Comparison of ENCODE assay signal across 21 cellular contexts in genomic region chrX:41043950-41044349, GRCh38. TPM values are rescaled to one million over a fixed set of nuclear protein-coding genes. Genes with fewer than 3 reads are reported as not detected.
DNase-seq lines count a peak whose midpoint lies in the region; ATAC-seq, FAIRE-seq and TF ChIP-seq lines count a peak whose summit lies in the region.
"Had no signal": no experiment of that assay in that cellular context is flagged by ENCODE, and none has a peak within 500 bp of the region (broad histone marks: within the 10 kb centered on the region; RNA-seq: fewer than 3 reads in every experiment).

No MANE protein-coding gene starts in this region.

- H3K27ac ChIP-seq in OCI-LY3 (ENCODE audit: low read length) (no peak overlapping the region), mammary epithelial cell (ENCODE audit: insufficient read depth, low read depth, low read length) (no peak overlapping the region), kidney (ENCODE audit: low read depth in 2 of 2, low read length in 2 of 2) (no peak overlapping the region)
- H3K27ac ChIP-seq: heart left ventricle, SJCRH30, testis had no signal

- H3K4me3 Mint-ChIP-seq in stimulated activated naive B cell treated with anti-CD40 and anti-IgM and Interleukin-4, amounts not matched to agents 10 μg/mL and 1 μg/mL and 100 μg/mL, for 72 hours: no peak overlapping the region
- H3K4me3 Mint-ChIP-seq: activated CD8-positive, alpha-beta T cell treated with anti-CD3 and anti-CD28 coated beads, Interleukin-2, amount 10 ng/mL, durations not matched to agents 7 days and 5 days; activated T-cell treated with anti-CD3 and anti-CD28 coated beads, Interleukin-2, amount 50 U/mL, for 4 hours; CD4-positive, alpha-beta memory T cell; T-helper 2 cell treated with Interferon-gamma antibody and Interleukin-4, amounts not matched to agents 5 μg/mL and 100 μg/mL, for 36 hours had no signal

- CTCF ChIA-PET in mammary epithelial cell (lab: Charles Lee; ENCODE audit: low non-redundant PET): no interaction called here

- no peak for ATAC-seq in stimulated activated naive B cell treated with anti-CD40 and anti-IgM and Interleukin-4, amounts not matched to agents 10 μg/mL and 1 μg/mL and 100 μg/mL, for 72 hours (replicated peaks)
- no peak for ATAC-seq in HG02759 (IDR thresholded peaks at IDR 0.05; ENCODE audit: unreplicated experiment)
- ATAC-seq: activated CD8-positive, alpha-beta T cell treated with anti-CD3 and anti-CD28 coated beads, Interleukin-2, amount 10 ng/mL, durations not matched to agents 7 days and 5 days; activated naive CD4-positive, alpha-beta T cell treated with anti-CD3 and anti-CD28 coated beads, Interleukin-2, amount 50 U/mL, for 72 hours; activated T-cell treated with anti-CD3 and anti-CD28 coated beads, Interleukin-2, amount 50 U/mL, for 4 hours; heart left ventricle; left ventricle myocardium superior had no signal

- no peak overlapping the region for H3K9ac ChIP-seq in OCI-LY3 (ENCODE audit: low read length)
- no peak overlapping the region for H3K9ac ChIP-seq in mammary epithelial cell (ENCODE audit: insufficient read depth, low read length)
- H3K9ac ChIP-seq in kidney (ENCODE audit: low read length in 2 of 2): no peak overlapping the region

- no TSS peak for BruUV-seq in mammary epithelial cell (replicated peaks; lab: Mats Ljungman, UMichigan)

- H3K27me3 ChIP-seq in OCI-LY3 (ENCODE audit: low read depth, low read length) (no peaks in the 10 kb centered on the region), mammary epithelial cell (ENCODE audit: insufficient read depth, low read length) (no peaks in the 10 kb centered on the region)
- H3K27me3 ChIP-seq: SJCRH30, testis had no signal

- H3K4me1 ChIP-seq in OCI-LY3 (ENCODE audit: low read length) (peaks cover 8% of the 10 kb centered on the region; the same call in 1 of the 2 replicates), mammary epithelial cell (ENCODE audit: insufficient read depth, low read length) (no peaks in the 10 kb centered on the region), kidney (ENCODE audit: control insufficient read depth in 1 of 2, insufficient read depth in 1 of 2, low read depth in 1 of 2, low read length in 2 of 2) (no peaks in the 10 kb centered on the region)
- H3K4me1 ChIP-seq: SJCRH30 had no signal

- intact Hi-C loops in mammary epithelial cell (cut with micrococcal nuclease) (no loop called here), kidney (cut with DNase I) (no loop called here)

- no peaks in the 10 kb centered on the region for H3K9me3 Mint-ChIP-seq in stimulated activated naive B cell treated with anti-CD40 and anti-IgM and Interleukin-4, amounts not matched to agents 10 μg/mL and 1 μg/mL and 100 μg/mL, for 72 hours
- H3K9me3 Mint-ChIP-seq: activated naive CD4-positive, alpha-beta T cell treated with anti-CD3 and anti-CD28 coated beads, Interleukin-2, amount 50 U/mL, for 72 hours; activated T-cell treated with anti-CD3 and anti-CD28 coated beads, Interleukin-2, amount 50 U/mL, for 4 hours; CD4-positive, alpha-beta memory T cell; T-helper 2 cell treated with Interferon-gamma antibody and Interleukin-4, amounts not matched to agents 5 μg/mL and 100 μg/mL, for 36 hours had no signal

- dilution Hi-C loops in mammary epithelial cell (cut with HindIII; ENCODE audit: low sequenced_read_pairs): no loop called here

- no peak overlapping the region for H3K4me3 ChIP-seq in OCI-LY3 (ENCODE audit: low read length)
- H3K4me3 ChIP-seq in mammary epithelial cell (replicated peaks in 1 of 3; ENCODE audit: insufficient read depth in 1 of 3, low read depth in 2 of 3, low read length in 3 of 3): no peak overlapping the region
- no peak overlapping the region for H3K4me3 ChIP-seq in fibroblast of villous mesenchyme (ENCODE audit: low read depth, low read length)
- H3K4me3 ChIP-seq in kidney (ENCODE audit: low read length in 2 of 2): no peak overlapping the region
- H3K4me3 ChIP-seq: heart left ventricle, SJCRH30, testis had no signal

- H3K27ac Mint-ChIP-seq in stimulated activated naive B cell treated with anti-CD40 and anti-IgM and Interleukin-4, amounts not matched to agents 10 μg/mL and 1 μg/mL and 100 μg/mL, for 72 hours: no peak overlapping the region
- H3K27ac Mint-ChIP-seq: activated CD8-positive, alpha-beta T cell treated with anti-CD3 and anti-CD28 coated beads, Interleukin-2, amount 10 ng/mL, durations not matched to agents 7 days and 5 days; activated naive CD4-positive, alpha-beta T cell treated with anti-CD3 and anti-CD28 coated beads, Interleukin-2, amount 50 U/mL, for 72 hours; CD4-positive, alpha-beta memory T cell; T-helper 2 cell treated with Interferon-gamma antibody and Interleukin-4, amounts not matched to agents 5 μg/mL and 100 μg/mL, for 36 hours had no signal

- 59% methylated on average over 2 of the region's 2 CpGs for WGBS in mammary epithelial cell (ENCODE audit: low coverage, missing lambda C conversion rate)

- in situ Hi-C loops in mammary epithelial cell (cut with MboI; ENCODE audit: low sequenced_read_pairs in 2 of 2): no loop called here

- H3K9me3 ChIP-seq in OCI-LY3 (ENCODE audit: insufficient read depth, low read length) (no peaks in the 10 kb centered on the region), mammary epithelial cell (replicated peaks; ENCODE audit: insufficient read depth, low read length) (no peaks in the 10 kb centered on the region), kidney (ENCODE audit: control insufficient read depth in 1 of 2, low read length in 2 of 2) (no peaks in the 10 kb centered on the region)
- H3K9me3 ChIP-seq: heart left ventricle, SJCRH30, testis had no signal

- TF ChIP-seq CTCF in OCI-LY3 (IDR thresholded peaks at IDR 0.05; ENCODE audit: low read depth, low read length): no peak
- TF ChIP-seq CTCF in mammary epithelial cell (conservative IDR thresholded peaks at IDR 0.05 in 1 of 2, IDR thresholded peaks at IDR 0.05 in 1 of 2; ENCODE audit: extremely low read depth in 1 of 2, insufficient read depth in 1 of 2, low read depth in 1 of 2, low read length in 2 of 2): no peak
- TF ChIP-seq CTCF in fibroblast of villous mesenchyme (IDR thresholded peaks at IDR 0.05; ENCODE audit: insufficient read depth, low read depth, low read length): no peak
- no peak for TF ChIP-seq CTCF in GM10266 (IDR thresholded peaks at IDR 0.05; ENCODE audit: control insufficient read depth, insufficient read depth, low read depth, missing control alignments)
- TF ChIP-seq CTCF in kidney (IDR thresholded peaks at IDR 0.05; ENCODE audit: borderline replicate concordance, extremely low read depth, insufficient read depth): no peak

- H3K4me1 Mint-ChIP-seq in stimulated activated naive B cell treated with anti-CD40 and anti-IgM and Interleukin-4, amounts not matched to agents 10 μg/mL and 1 μg/mL and 100 μg/mL, for 72 hours: peaks cover 1 to 13% of the 10 kb centered on the region in 2 donors
- H3K4me1 Mint-ChIP-seq: CD4-positive, alpha-beta memory T cell had no signal

- peaks cover 0 to 18% of the 10 kb centered on the region in 2 donors for H3K27me3 Mint-ChIP-seq in stimulated activated naive B cell treated with anti-CD40 and anti-IgM and Interleukin-4, amounts not matched to agents 10 μg/mL and 1 μg/mL and 100 μg/mL, for 72 hours
- H3K27me3 Mint-ChIP-seq: CD4-positive, alpha-beta memory T cell had no signal

- no peaks in the 10 kb centered on the region for H3K79me2 ChIP-seq in OCI-LY3 (ENCODE audit: low read length)
- H3K79me2 ChIP-seq in mammary epithelial cell (ENCODE audit: insufficient read depth, low read length): no peaks in the 10 kb centered on the region

- H3K36me3 ChIP-seq in OCI-LY3 (replicated peaks; ENCODE audit: low read depth, low read length) (no peaks in the 10 kb centered on the region), mammary epithelial cell (ENCODE audit: insufficient read depth, low read length) (no peaks in the 10 kb centered on the region), kidney (ENCODE audit: control insufficient read depth in 1 of 2, insufficient read depth in 2 of 2, low read length in 2 of 2) (no peaks in the 10 kb centered on the region)
- H3K36me3 ChIP-seq: heart left ventricle, SJCRH30 had no signal

- H4K20me1 ChIP-seq in OCI-LY3 (ENCODE audit: insufficient read depth, low read length) (no peaks in the 10 kb centered on the region), mammary epithelial cell (ENCODE audit: insufficient read depth, low read length) (no peaks in the 10 kb centered on the region)

- peak; percentile 23 for DNase-seq in AG20443 (ENCODE audit: low spot score)
- peak; percentile 26 for DNase-seq in mammary epithelial cell
- peak; percentile 20 for DNase-seq in fibroblast of villous mesenchyme (ENCODE audit: low read depth)
- no peak for DNase-seq in stimulated activated naive B cell treated with anti-CD40 and anti-IgM and Interleukin-4, amounts not matched to agents 10 μg/mL and 1 μg/mL and 100 μg/mL, for 72 hours
- DNase-seq in GM10266 (ENCODE audit: extremely low spot score): no peak
- DNase-seq in kidney: no peak
- DNase-seq: activated CD8-positive, alpha-beta T cell treated with anti-CD3 and anti-CD28 coated beads, Interleukin-2, amount 10 ng/mL, durations not matched to agents 7 days and 5 days; activated T-cell treated with anti-CD3 and anti-CD28 coated beads, Interleukin-2, amount 50 U/mL, for 4 hours; CD4-positive, alpha-beta memory T cell; heart left ventricle; Kasumi-1; left ventricle myocardium superior; NCI-H1417; NCI-H2171 treated with DMSO at 0.1 percent for 48 hours; NCI-H82; SJCRH30; testis had no signal

- H2AFZ ChIP-seq in OCI-LY3 (ENCODE audit: low read depth, low read length): no peak overlapping the region
- no peak overlapping the region for H2AFZ ChIP-seq in mammary epithelial cell (ENCODE audit: low read depth, low read length)

- no peak for FAIRE-seq in kidney (lab: Jason Lieb, UNC)

- H3K36me3 Mint-ChIP-seq in stimulated activated naive B cell treated with anti-CD40 and anti-IgM and Interleukin-4, amounts not matched to agents 10 μg/mL and 1 μg/mL and 100 μg/mL, for 72 hours: no peaks in the 10 kb centered on the region
- H3K36me3 Mint-ChIP-seq: activated naive CD4-positive, alpha-beta T cell treated with anti-CD3 and anti-CD28 coated beads, Interleukin-2, amount 50 U/mL, for 72 hours; CD4-positive, alpha-beta memory T cell had no signal

- peak overlapping the region; percentile 22; the same call in 1 of the 2 replicates for H3K4me2 ChIP-seq in OCI-LY3 (ENCODE audit: low read length)
- H3K4me2 ChIP-seq in mammary epithelial cell (ENCODE audit: insufficient read depth, low read depth, low read length): no peak overlapping the region

RNA-seq across cellular contexts. Expression of gene USP9X, which starts 41.3 kb away (rescaled TPM):
- total RNA-seq in mammary epithelial cell (100 to 1,000 TPM in 1 of 2 donors, 10 to 100 TPM in 1; 93.0 to 134 TPM), fibroblast of villous mesenchyme (176 and 180 TPM in 2 replicates), kidney (86.8 TPM)
- polyA plus RNA-seq in mammary epithelial cell (19.3 TPM), kidney (ENCODE audit: insufficient read depth, low read depth, low replicate concordance) (12.0 TPM)
- 427 TPM for polyA minus RNA-seq in mammary epithelial cell

Comparison
In these comparisons a context has a peak if more than half of its experiments do, and no peak if none do; other contexts are left out.
1. DNase-seq: peak in AG20443 (single experiment), mammary epithelial cell (single experiment) and fibroblast of villous mesenchyme (single experiment); none in stimulated activated naive B cell treated with anti-CD40 and anti-IgM and Interleukin-4, amounts not matched to agents 10 μg/mL and 1 μg/mL and 100 μg/mL, for 72 hours (single experiment), GM10266 (single experiment) and kidney (single experiment).